In the genomic region with DNA sequence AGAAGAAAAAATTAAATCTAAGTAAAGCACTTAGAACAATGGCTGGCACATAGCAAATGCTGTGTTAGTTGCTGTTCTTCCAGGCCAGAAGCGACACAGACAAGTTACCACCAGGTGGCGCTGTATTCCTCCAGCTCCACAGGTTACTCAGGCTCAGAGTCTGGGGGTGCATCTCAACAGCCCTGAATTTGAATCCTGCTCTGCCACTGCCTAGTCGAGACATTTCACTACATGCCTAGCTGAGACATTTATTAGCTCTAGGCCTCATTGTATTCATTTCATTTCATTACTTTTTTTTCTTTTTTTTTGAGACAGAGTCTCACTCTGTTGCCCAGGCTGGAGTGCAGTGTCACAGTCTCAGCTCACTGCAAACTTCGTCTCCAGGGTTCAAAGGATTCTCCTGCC, we compare ENCODE assay signal across 8 cellular contexts. TPM values are rescaled to one million over a fixed set of nuclear protein-coding genes. Genes with fewer than 3 reads are reported as not detected.
DNase-seq lines count a peak whose midpoint lies in the region; ATAC-seq and TF ChIP-seq lines count a peak whose summit lies in the region.

No MANE protein-coding gene starts in this region.

- 21 to 24% methylated on average over 4 of the region's 4 CpGs for WGBS in lung, 2 donors

- H3K27me3 ChIP-seq in dorsolateral prefrontal cortex (peaks cover 0 to 28% (median 4%) of the 10 kb centered on the region in 45 donors), lung (ENCODE audit: control insufficient read depth, insufficient read depth) (no peaks in the 10 kb centered on the region)

- TF ChIP-seq CTCF in dorsolateral prefrontal cortex (IDR thresholded peaks at IDR 0.05 in 54 of 56, conservative IDR thresholded peaks at IDR 0.05 in 2 of 56; ENCODE audit: low read depth in 1 of 56, partially characterized antibody in 56 of 56): peak; percentile 62 to 91 (median 83)
- TF ChIP-seq CTCF in lung (IDR thresholded peaks at IDR 0.05; ENCODE audit: control extremely low read depth, extremely low read depth): peak; percentile 66

- no peak for ATAC-seq in lung (ENCODE audit: insufficient read depth, low FRiP score)
- no peak for ATAC-seq in HG03108 (IDR thresholded peaks at IDR 0.05; ENCODE audit: unreplicated experiment)

- no peaks in the 10 kb centered on the region for H3K4me1 ChIP-seq in lung (ENCODE audit: control insufficient read depth in 2 of 2, insufficient read depth in 2 of 2, low read length in 2 of 2)

- peaks cover 0 to 5% of the 10 kb centered on the region in 2 donors for H3K9me3 ChIP-seq in lung (ENCODE audit: control insufficient read depth in 2 of 2, insufficient read depth in 1 of 2, low read length in 1 of 2)

- H3K27ac ChIP-seq in dorsolateral prefrontal cortex (no peak overlapping the region), lung (ENCODE audit: low read depth in 1 of 2, low read length in 1 of 2) (no peak overlapping the region)

- intact Hi-C loops in dorsolateral prefrontal cortex (cut with DNase I): loop anchor here (5.0 to 10.0 kb wide), 2 partner anchors 173 to 310 kb away; no protein-coding TSS in a partner anchor

- H3K4me3 ChIP-seq in dorsolateral prefrontal cortex (no peak overlapping the region), lung (no peak overlapping the region)

- DNase-seq in A172 (ENCODE audit: low spot score) (peak; percentile 59), GM19238 (ENCODE audit: insufficient read length, low spot score) (peak; percentile 53), NCI-H526 treated with DMSO at 0.1 percent for 48 hours (lab: John Stamatoyannopoulos, UW) (peak; percentile 22), dorsolateral prefrontal cortex (peak; percentile 22 to 68 (median 54)), lung (ENCODE audit: low spot score) (peak; percentile 76)
- peak; percentile 76 to 77 for DNase-seq in activated CD4-positive, alpha-beta T cell treated with anti-CD3 and anti-CD28 coated beads, Interleukin-2, amount 50 U/mL, for 4 hours
- DNase-seq in stimulated activated CD8-positive, alpha-beta memory T cell treated with anti-CD3 and anti-CD28 coated beads, Interleukin-15, amount 100 ng/mL, for 1 hour (ENCODE audit: low read depth): peak; percentile 70

- no peaks in the 10 kb centered on the region for H3K36me3 ChIP-seq in lung (ENCODE audit: control insufficient read depth in 2 of 2, insufficient read depth in 2 of 2, low read length in 2 of 2)

RNA-seq across cellular contexts. Expression of gene CYP2B6, which starts 16.4 kb away (rescaled TPM):
- total RNA-seq in A172 (2014; rRNA removed; shearing (Covaris generic)): not detected in 2 replicates
- total RNA-seq in dorsolateral prefrontal cortex (under 1 TPM in 1 of 120 experiments, not detected in 119; 0.33 TPM), lung (1 to 10 TPM in 1 of 2 donors, not detected in 1; 1.2 TPM)
- under 1 TPM in 1 of 2 donors, not detected in 1; 0.01 TPM for polyA plus RNA-seq in lung

Comparison
In these comparisons a context has a peak if more than half of its experiments do, and no peak if none do; other contexts are left out.
1. DNase-seq: peak in every context shown above with its lines; median percentile 76 in activated CD4-positive, alpha-beta T cell treated with anti-CD3 and anti-CD28 coated beads, Interleukin-2, amount 50 U/mL, for 4 hours; 76 in lung; 70 in stimulated activated CD8-positive, alpha-beta memory T cell treated with anti-CD3 and anti-CD28 coated beads, Interleukin-15, amount 100 ng/mL, for 1 hour; 59 in A172; 54 in dorsolateral prefrontal cortex; 53 in GM19238; 22 in NCI-H526 treated with DMSO at 0.1 percent for 48 hours.